In genomic region chr16:77599793-77600415, GRCh38 we compare ENCODE assay signal across 8 cellular contexts.
DNase-seq lines count a peak whose midpoint lies in the region; ATAC-seq and TF ChIP-seq lines count a peak whose summit lies in the region.

No MANE protein-coding gene starts in this region.

- H2AFZ ChIP-seq in KMS-11 (ENCODE audit: low read depth): no peak overlapping the region; the same call in 1 of the 2 replicates

- no peak for TF ChIP-seq POLR2A in uterus (IDR thresholded peaks at IDR 0.05)

- H3K4me1 ChIP-seq in KMS-11 (ENCODE audit: low read depth, poor library complexity, severe bottlenecking) (no peaks in the 10 kb centered on the region), uterus (no peaks in the 10 kb centered on the region)

- no peaks in the 10 kb centered on the region for H4K20me1 ChIP-seq in KMS-11 (ENCODE audit: insufficient read depth)

- no peaks in the 10 kb centered on the region for H3K79me2 ChIP-seq in KMS-11 (ENCODE audit: insufficient read depth, low read depth)

- H3K9me3 ChIP-seq in uterus: no peaks in the 10 kb centered on the region

- no peak overlapping the region for H3K9ac ChIP-seq in KMS-11

- H3K27ac ChIP-seq in 22Rv1 (no peak overlapping the region), KMS-11 (no peak overlapping the region), uterus (no peak overlapping the region)

- no peaks in the 10 kb centered on the region for H3K36me3 ChIP-seq in KMS-11 (ENCODE audit: insufficient read depth)
- H3K36me3 ChIP-seq in uterus: no peaks in the 10 kb centered on the region

- H3K4me2 ChIP-seq in KMS-11: no peak overlapping the region

- TF ChIP-seq CTCF in 22Rv1 (IDR thresholded peaks at IDR 0.05) (peak; percentile 97), KMS-11 (conservative IDR thresholded peaks at IDR 0.05; ENCODE audit: low read depth, low read length) (peak; percentile 86), omental fat pad (IDR thresholded peaks at IDR 0.05) (no peak), uterus (IDR thresholded peaks at IDR 0.05) (peak in 2 of 4 experiments; percentile 12)

- no peak for ATAC-seq in omental fat pad (ENCODE audit: low FRiP score)

- H3K27me3 ChIP-seq in KMS-11 (ENCODE audit: insufficient read depth, low read depth) (no peaks in the 10 kb centered on the region), uterus (no peaks in the 10 kb centered on the region)

- intact Hi-C loops in uterus (cut with DNase I; ENCODE audit: low total_unique reads): no loop called here

- H3K4me3 ChIP-seq in KMS-11 (IDR thresholded peaks at IDR 0.05; ENCODE audit: insufficient read depth, low read depth, low read length) (no peak overlapping the region), uterus (no peak overlapping the region)

- peak; percentile 29 for DNase-seq in Daoy (ENCODE audit: low read depth)
- DNase-seq in SW480 (ENCODE audit: low spot score): peak; percentile 40
- DNase-seq in iPS-NIHi11 (ENCODE audit: low spot score): peak; percentile 56
- DNase-seq in hippocampal formation (lab: John Stamatoyannopoulos, UW): no peak
- DNase-seq in omental fat pad (ENCODE audit: low spot score): no peak
- no peak for DNase-seq in uterus

Comparison
In these comparisons a context has a peak if more than half of its experiments do, and no peak if none do; other contexts are left out.
1. CTCF ChIP-seq: peak in 22Rv1 (single experiment) and KMS-11 (single experiment); none in omental fat pad (0 of 3).
2. DNase-seq: peak in Daoy (single experiment), SW480 (single experiment) and iPS-NIHi11 (single experiment); none in hippocampal formation (0 of 2), omental fat pad (single experiment) and uterus (0 of 2).